Comparison of ENCODE assay signal across 21 cellular contexts in the genomic region with DNA sequence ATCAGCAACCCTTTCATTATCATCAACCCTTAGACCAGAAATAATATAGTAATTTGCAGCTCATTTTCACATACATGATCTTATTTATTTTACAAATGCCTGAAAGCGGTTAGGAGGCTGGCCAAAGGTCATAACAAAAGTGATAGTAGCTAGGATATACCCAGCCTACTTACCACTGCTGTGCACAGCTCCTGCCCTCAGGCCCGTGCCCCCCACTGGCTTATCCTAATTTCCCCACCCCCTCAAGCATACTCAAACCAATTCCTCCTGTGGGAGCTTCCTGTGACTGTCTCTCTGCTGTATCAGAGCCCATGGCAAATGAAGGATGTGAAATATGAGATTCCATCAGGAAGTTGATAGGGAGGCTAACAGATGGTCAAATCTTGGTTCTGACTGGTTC. TPM values are rescaled to one million over a fixed set of nuclear protein-coding genes. Genes with fewer than 3 reads are reported as not detected.
"Had no signal": no experiment of that assay in that cellular context is flagged by ENCODE, and none has a peak within 500 bp of the region (broad histone marks: within the 10 kb centered on the region; RNA-seq: fewer than 3 reads in every experiment).

No MANE protein-coding gene starts in this region.

- DNase-seq: activated CD4-positive, alpha-beta T cell treated with anti-CD3 and anti-CD28 coated beads, Interleukin-2, amount 50 U/mL, for 1 hour; activated naive CD4-positive, alpha-beta T cell treated with Interleukin-2 at 50 U/mL for 16 hours; esophagus squamous epithelium; foreskin keratinocyte; kidney glomerular epithelial cell; nucleus accumbens; stimulated activated CD4-positive, alpha-beta T cell treated with anti-CD3 and anti-CD28 coated beads, Interleukin-15, amount 100 ng/mL, for 24 hours; SW 1271; testis; upper lobe of right lung had no signal

- H3K27ac Mint-ChIP-seq: activated T-helper 17 cell treated with anti-CD3 and anti-CD28 coated beads, Interleukin-2, amount 50 U/mL, for 72 hours; nephron; progenitor cell of endocrine pancreas; stimulated activated naive CD8-positive, alpha-beta T cell treated with anti-CD3 and anti-CD28 coated beads, Interleukin-15, Interleukin-2, amounts not matched to agents 100 ng/mL and 50 ng/mL, for 24 hours had no signal

- H3K27ac ChIP-seq: cardiac muscle cell, esophagus squamous epithelium, foreskin keratinocyte, right atrium auricular region, skin epidermis, testis, upper lobe of right lung had no signal

- H3K27me3 Mint-ChIP-seq: activated T-helper 17 cell treated with anti-CD3 and anti-CD28 coated beads, Interleukin-2, amount 50 U/mL, for 72 hours; progenitor cell of endocrine pancreas; stimulated activated naive CD8-positive, alpha-beta T cell treated with anti-CD3 and anti-CD28 coated beads, Interleukin-15, Interleukin-2, amounts not matched to agents 100 ng/mL and 50 ng/mL, for 24 hours had no signal

- H3K4me3 Mint-ChIP-seq: activated T-helper 17 cell treated with anti-CD3 and anti-CD28 coated beads, Interleukin-2, amount 50 U/mL, for 72 hours; nephron; stimulated activated naive CD8-positive, alpha-beta T cell treated with anti-CD3 and anti-CD28 coated beads, Interleukin-15, Interleukin-2, amounts not matched to agents 100 ng/mL and 50 ng/mL, for 24 hours had no signal

- H3K9me3 ChIP-seq: esophagus squamous epithelium, right atrium auricular region, testis, upper lobe of right lung had no signal

- H3K4me3 ChIP-seq: cardiac muscle cell, esophagus squamous epithelium, right atrium auricular region, skin epidermis, testis, upper lobe of right lung had no signal

- H3K27me3 ChIP-seq: cardiac muscle cell, esophagus squamous epithelium, foreskin keratinocyte, right atrium auricular region, testis, upper lobe of right lung had no signal

- H3K4me1 ChIP-seq: foreskin keratinocyte, testis had no signal

- H3K9me3 Mint-ChIP-seq: activated T-helper 17 cell treated with anti-CD3 and anti-CD28 coated beads, Interleukin-2, amount 50 U/mL, for 72 hours; nephron; stimulated activated naive CD8-positive, alpha-beta T cell treated with anti-CD3 and anti-CD28 coated beads, Interleukin-15, Interleukin-2, amounts not matched to agents 100 ng/mL and 50 ng/mL, for 24 hours had no signal

- ATAC-seq: activated T-helper 17 cell treated with anti-CD3 and anti-CD28 coated beads, Interleukin-2, amount 50 U/mL, for 72 hours; foreskin keratinocyte; upper lobe of right lung had no signal

- H3K36me3 ChIP-seq: cardiac muscle cell, right atrium auricular region, upper lobe of right lung had no signal

RNA-seq across cellular contexts. Expression of a gene that starts 15.1 kb away (rescaled TPM):
- total RNA-seq: activated CD8-positive, alpha-beta memory T cell treated with anti-CD3 and anti-CD28 coated beads for 36 hours; activated T-helper 17 cell treated with anti-CD3 and anti-CD28 coated beads, Interleukin-2, amount 50 U/mL, for 72 hours; esophagus squamous epithelium; foreskin keratinocyte; lower leg skin; mesenteric fat pad; right atrium auricular region; T-helper 2 cell treated with Interferon-gamma antibody and Interleukin-4, amounts not matched to agents 100 ng/mL and 5 ng/mL, for 36 hours; upper lobe of right lung had no signal
